In the genomic region with DNA sequence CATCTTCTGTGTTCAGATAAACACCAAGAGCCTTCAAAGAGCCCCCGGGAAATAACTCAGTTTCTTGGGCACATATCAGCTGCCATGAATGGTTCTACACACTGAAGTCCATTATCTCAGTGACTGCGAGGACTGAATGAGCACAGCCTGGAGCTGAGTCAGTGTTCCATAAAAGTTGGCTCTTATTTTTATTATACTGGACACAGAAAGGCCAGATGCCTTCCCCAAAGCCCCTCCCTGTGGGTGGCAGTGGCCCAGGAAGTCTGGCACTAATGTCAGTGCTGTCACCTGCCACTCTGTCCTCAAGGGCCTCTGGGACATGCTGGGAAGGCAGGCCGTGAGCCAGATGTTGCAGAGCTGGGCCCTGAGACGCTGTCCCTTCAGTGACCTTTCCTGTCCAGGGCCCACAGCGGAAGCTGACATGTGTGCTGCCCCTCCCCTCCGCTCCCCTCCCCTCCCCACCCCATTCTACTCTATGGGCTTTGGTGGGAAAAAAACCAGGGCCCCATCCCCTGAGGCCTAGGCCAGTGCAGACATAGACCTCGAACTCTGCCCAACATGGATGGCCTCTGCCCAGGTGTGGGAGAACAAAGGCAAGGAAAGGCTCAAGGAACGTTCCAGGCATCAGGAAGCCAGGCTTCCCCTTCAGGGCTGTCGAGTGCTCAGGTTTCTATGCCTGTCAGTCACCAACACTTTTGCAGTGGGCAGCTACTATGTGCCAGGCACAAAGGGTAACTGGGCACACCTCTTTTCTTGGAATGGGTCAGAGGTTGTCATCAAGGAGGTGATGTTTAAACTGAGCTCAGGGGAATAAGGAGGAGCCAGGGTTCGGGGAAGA, we compare ENCODE assay signal across 18 cellular contexts. TPM values are rescaled to one million over a fixed set of nuclear protein-coding genes. Genes with fewer than 3 reads are reported as not detected.
DNase-seq lines count a peak whose midpoint lies in the region; ATAC-seq and TF ChIP-seq lines count a peak whose summit lies in the region.
"Had no signal": no experiment of that assay in that cellular context is flagged by ENCODE, and none has a peak within 500 bp of the region (broad histone marks: within the 10 kb centered on the region; RNA-seq: fewer than 3 reads in every experiment).

No MANE protein-coding gene starts in this region.

- DNase-seq in GM13976 (ENCODE audit: low spot score) (peak; percentile 20), SK-MEL-5 (ENCODE audit: low read depth, low spot score) (peak; percentile 9), left ventricle myocardium inferior (peak; percentile 91), putamen (ENCODE audit: low spot score) (peak; percentile 27), GM20000 (ENCODE audit: low spot score) (no peak)
- no peak for DNase-seq in stimulated activated naive CD4-positive, alpha-beta T cell treated with Interleukin-2 at 50 U/mL for 16 hours (lab: John Stamatoyannopoulos, UW)
- DNase-seq: activated CD4-positive, alpha-beta T cell treated with anti-CD3 and anti-CD28 coated beads, Interleukin-2, amount 10 ng/mL, durations not matched to agents 24 days and 14 days; AML-193; effector CD4-positive, alpha-beta T cell; NCI-H1436; ovary; stimulated activated naive CD8-positive, alpha-beta T cell treated with anti-CD3 and anti-CD28 coated beads, Interleukin-15, Interleukin-2, amounts not matched to agents 100 U/mL and 50 U/mL, for 24 hours; T-helper 1 cell had no signal

- H3K27me3 ChIP-seq in left ventricle myocardium inferior (ENCODE audit: low read depth) = no peaks in the 10 kb centered on the region
- H3K27me3 ChIP-seq: ovary had no signal

- no peak for ATAC-seq in HG03460 (IDR thresholded peaks at IDR 0.05; ENCODE audit: unreplicated experiment)
- no peak for ATAC-seq in GM19397 (IDR thresholded peaks at IDR 0.05; ENCODE audit: unreplicated experiment)
- ATAC-seq: left lung; stimulated activated naive CD8-positive, alpha-beta T cell treated with anti-CD3 and anti-CD28 coated beads, Interleukin-15, Interleukin-2, amounts not matched to agents 100 U/mL and 50 U/mL, for 24 hours had no signal

- no peak overlapping the region for H3K4me3 ChIP-seq in left ventricle myocardium inferior
- H3K4me3 ChIP-seq: left lung, ovary had no signal

- H3K27ac ChIP-seq in left ventricle myocardium inferior (replicated peaks) = peak overlapping the region; percentile 91
- H3K27ac ChIP-seq: left lung, ovary had no signal

- peaks cover 72% of the 10 kb centered on the region for H3K4me1 ChIP-seq in left ventricle myocardium inferior

- intact Hi-C loops in left ventricle myocardium inferior (cut with micrococcal nuclease) = no loop called here

- TF ChIP-seq CTCF in GM13976 (IDR thresholded peaks at IDR 0.05; ENCODE audit: borderline replicate concordance, control extremely low read depth, extremely low read depth, insufficient read depth, missing control alignments) = no peak
- no peak for TF ChIP-seq CTCF in left ventricle myocardium inferior (IDR thresholded peaks at IDR 0.05; ENCODE audit: borderline replicate concordance)
- TF ChIP-seq CTCF in GM20000 (IDR thresholded peaks at IDR 0.05; ENCODE audit: extremely low read depth, missing control alignments) = no peak

- in situ Hi-C loops in GM13976 (cut with MboI; ENCODE audit: low sequenced_read_pairs, unreplicated experiment) (no loop called here), SK-MEL-5 (cut with HindIII; ENCODE audit: low pct_unique_long_range_greater_than_20kb, low sequenced_read_pairs) (no loop called here)

- H3K9me3 ChIP-seq in left ventricle myocardium inferior (replicated peaks) = no peaks in the 10 kb centered on the region
- H3K9me3 ChIP-seq: left lung, ovary had no signal

- no peaks in the 10 kb centered on the region for H3K36me3 ChIP-seq in left ventricle myocardium inferior
- H3K36me3 ChIP-seq: left lung, ovary had no signal

RNA-seq across cellular contexts. Expression of a gene that starts 22.4 kb away (rescaled TPM):
- not detected in 2 replicates for total RNA-seq in SK-MEL-5 (2014; rRNA removed; shearing (Covaris generic))
- not detected in 2 replicates for polyA plus RNA-seq in SK-MEL-5 (2015; cell fraction: cytosol; rRNA removed)
- polyA plus RNA-seq in SK-MEL-5 (2015; cell fraction: nucleus; rRNA removed) = not detected in 2 replicates
- 119 TPM for total RNA-seq in left ventricle myocardium inferior
- total RNA-seq: activated CD4-positive, alpha-beta T cell treated with anti-CD3 and anti-CD28 coated beads, Interleukin-2, amount 10 ng/mL, durations not matched to agents 24 days and 14 days; activated T-helper 2 cell treated with anti-CD3 and anti-CD28 coated beads, Interferon-gamma antibody, Interleukin-2, Interleukin-4, amounts not matched to agents 10 μg/mL and 5 μg/mL and 100 μg/mL, durations not matched to agents 14 hours and 24 hours and 36 hours; left lung; ovary had no signal

RNA-seq across cellular contexts. Expression of a gene that starts 33.5 kb away (rescaled TPM):
- not detected in 2 replicates for total RNA-seq in SK-MEL-5 (2014; rRNA removed; shearing (Covaris generic))
- not detected in 2 replicates for polyA plus RNA-seq in SK-MEL-5 (2015; cell fraction: cytosol; rRNA removed)
- not detected in 2 replicates for polyA plus RNA-seq in SK-MEL-5 (2015; cell fraction: nucleus; rRNA removed)
- 1,100 TPM for total RNA-seq in left ventricle myocardium inferior
- total RNA-seq: activated CD4-positive, alpha-beta T cell treated with anti-CD3 and anti-CD28 coated beads, Interleukin-2, amount 10 ng/mL, durations not matched to agents 24 days and 14 days; activated T-helper 2 cell treated with anti-CD3 and anti-CD28 coated beads, Interferon-gamma antibody, Interleukin-2, Interleukin-4, amounts not matched to agents 10 μg/mL and 5 μg/mL and 100 μg/mL, durations not matched to agents 14 hours and 24 hours and 36 hours; astrocyte had no signal

RNA-seq across cellular contexts. Expression of a gene that starts 45.1 kb away (rescaled TPM):
- 62.0 and 69.0 TPM in 2 replicates for total RNA-seq in SK-MEL-5 (2014; rRNA removed; shearing (Covaris generic))
- 146 and 165 TPM in 2 replicates for polyA plus RNA-seq in SK-MEL-5 (2015; cell fraction: cytosol; rRNA removed)
- 23.2 and 35.8 TPM in 2 replicates for polyA plus RNA-seq in SK-MEL-5 (2015; cell fraction: nucleus; rRNA removed)
- total RNA-seq in left ventricle myocardium inferior = 40.9 TPM

RNA-seq across cellular contexts. Expression of a gene that starts 53.4 kb away (rescaled TPM):
- 204 and 218 TPM in 2 replicates for total RNA-seq in SK-MEL-5 (2014; rRNA removed; shearing (Covaris generic))
- 427 and 476 TPM in 2 replicates for polyA plus RNA-seq in SK-MEL-5 (2015; cell fraction: cytosol; rRNA removed)
- 142 and 169 TPM in 2 replicates for polyA plus RNA-seq in SK-MEL-5 (2015; cell fraction: nucleus; rRNA removed)
- total RNA-seq in left ventricle myocardium inferior = 61.6 TPM

Comparison
In these comparisons a context has a peak if more than half of its experiments do, and no peak if none do; other contexts are left out.
1. DNase-seq: peak in GM13976 (single experiment), SK-MEL-5 (single experiment), left ventricle myocardium inferior (single experiment) and putamen (single experiment); none in stimulated activated naive CD4-positive, alpha-beta T cell treated with Interleukin-2 at 50 U/mL for 16 hours (single experiment) and GM20000 (single experiment).
2. RNA of a gene that starts 22.4 kb away (total RNA-seq): 119 TPM in left ventricle myocardium inferior (single experiment); not detected in SK-MEL-5; every median in the first group is over 100 times any median in the second.
3. RNA of a gene that starts 33.5 kb away (total RNA-seq): 1,100 TPM in left ventricle myocardium inferior (single experiment); not detected in SK-MEL-5; every median in the first group is over 1,000 times any median in the second.